10 cellular contexts compared by ENCODE assay signal in the genomic region with DNA sequence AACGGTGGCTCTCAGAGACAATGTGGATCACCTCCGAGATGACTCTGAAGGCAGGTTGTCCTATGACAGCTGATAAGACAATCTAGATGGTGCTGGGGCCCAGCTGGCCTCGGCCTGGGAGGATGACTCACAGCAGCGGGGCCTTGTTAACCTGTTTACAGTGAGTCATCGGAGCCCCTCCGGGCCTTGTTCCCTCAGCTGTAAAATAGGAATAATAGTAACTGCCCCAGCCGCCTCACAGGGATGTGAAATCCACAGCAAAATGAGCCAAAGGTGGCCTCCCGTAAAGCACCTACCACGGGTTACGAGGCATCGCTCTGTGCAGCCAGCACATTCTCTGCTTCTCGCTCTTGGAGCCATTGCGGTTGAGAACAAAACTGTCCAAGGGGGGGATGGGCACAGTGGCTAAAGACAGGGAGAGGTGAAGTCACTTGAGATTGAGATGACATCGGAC.
DNase-seq lines count a peak whose midpoint lies in the region; ATAC-seq and TF ChIP-seq lines count a peak whose summit lies in the region.
"Had no signal": no experiment of that assay in that cellular context is flagged by ENCODE, and none has a peak within 500 bp of the region (broad histone marks: within the 10 kb centered on the region; RNA-seq: fewer than 3 reads in every experiment).

No MANE protein-coding gene starts in this region.

- H3K27me3 Mint-ChIP-seq in activated T-helper 17 cell treated with anti-CD3 and anti-CD28 coated beads, Interleukin-2, amount 50 U/mL, for 72 hours, result peaks cover 15% of the 10 kb centered on the region

- no peak overlapping the region for H3K4me3 Mint-ChIP-seq in activated T-helper 17 cell treated with anti-CD3 and anti-CD28 coated beads, Interleukin-2, amount 50 U/mL, for 72 hours
- H3K4me3 Mint-ChIP-seq: activated B cell treated with CpG ODN at 0.5 μM for 24 hours had no signal

- H3K9me3 Mint-ChIP-seq in activated T-helper 17 cell treated with anti-CD3 and anti-CD28 coated beads, Interleukin-2, amount 50 U/mL, for 72 hours, result no peaks in the 10 kb centered on the region
- H3K9me3 Mint-ChIP-seq: activated B cell treated with CpG ODN at 0.5 μM for 24 hours had no signal

- TF ChIP-seq CTCF in left lung (IDR thresholded peaks at IDR 0.05), result no peak

- no peak overlapping the region for H3K9ac ChIP-seq in HUES48 (ENCODE audit: low read depth, low read length)

- H3K4me1 ChIP-seq in HUES48 (ENCODE audit: control insufficient read depth, insufficient read depth, low read length) (peaks cover 3% of the 10 kb centered on the region; the same call in 1 of the 2 replicates), left lung (no peaks in the 10 kb centered on the region)

- H3K9me3 ChIP-seq in HUES48 (ENCODE audit: control insufficient read depth, insufficient read depth, low read length), result no peaks in the 10 kb centered on the region
- H3K9me3 ChIP-seq in left lung, result no peaks in the 10 kb centered on the region

- peak; percentile 83 for DNase-seq in COLO668 (lab: John Stamatoyannopoulos, UW; ENCODE audit: unreplicated experiment)
- peak; percentile 25 for DNase-seq in T1000 (lab: John Stamatoyannopoulos, UW)
- DNase-seq in islet precursor cell, result peak; percentile 98
- no peak for DNase-seq in COR-L47 (lab: John Stamatoyannopoulos, UW)
- DNase-seq in left lung, result no peak
- DNase-seq: activated B cell treated with CpG ODN at 0.5 μM for 24 hours; stimulated activated CD4-positive, alpha-beta T cell treated with anti-CD3 and anti-CD28 coated beads, Interleukin-2, amount 100 ng/mL, for 24 hours had no signal

- no peaks in the 10 kb centered on the region for H3K36me3 Mint-ChIP-seq in activated T-helper 17 cell treated with anti-CD3 and anti-CD28 coated beads, Interleukin-2, amount 50 U/mL, for 72 hours (ENCODE audit: low read depth)

- no peaks in the 10 kb centered on the region for H3K4me1 Mint-ChIP-seq in activated T-helper 17 cell treated with anti-CD3 and anti-CD28 coated beads, Interleukin-2, amount 50 U/mL, for 72 hours
- H3K4me1 Mint-ChIP-seq: activated B cell treated with CpG ODN at 0.5 μM for 24 hours had no signal

- ATAC-seq in HG03354 (IDR thresholded peaks at IDR 0.05; ENCODE audit: poor library complexity, severe bottlenecking, unreplicated experiment) (no peak), left lung (no peak)
- ATAC-seq in activated T-helper 17 cell treated with anti-CD3 and anti-CD28 coated beads, Interleukin-2, amount 50 U/mL, for 72 hours (replicated peaks), result no peak

- no peak overlapping the region for H3K4me3 ChIP-seq in HUES48 (ENCODE audit: low read depth, low read length)
- H3K4me3 ChIP-seq in left lung, result no peak overlapping the region

- H3K27ac ChIP-seq in HUES48 (ENCODE audit: low read depth, low read length), result peak overlapping the region; percentile 69
- H3K27ac ChIP-seq in left lung, result no peak overlapping the region

- H3K36me3 ChIP-seq in HUES48 (ENCODE audit: control insufficient read depth, insufficient read depth, low read length) (no peaks in the 10 kb centered on the region), left lung (no peaks in the 10 kb centered on the region)

- no peak overlapping the region for H3K27ac Mint-ChIP-seq in activated T-helper 17 cell treated with anti-CD3 and anti-CD28 coated beads, Interleukin-2, amount 50 U/mL, for 72 hours
- H3K27ac Mint-ChIP-seq: activated B cell treated with CpG ODN at 0.5 μM for 24 hours had no signal

- H3K27me3 ChIP-seq in HUES48 (ENCODE audit: control insufficient read depth, insufficient read depth, low read length) (no peaks in the 10 kb centered on the region), left lung (peaks cover 0 to 18% of the 10 kb centered on the region in 2 donors)

- intact Hi-C loops in left lung (cut with DNase I), result no loop called here

Comparison
In these comparisons a context has a peak if more than half of its experiments do, and no peak if none do; other contexts are left out.
1. DNase-seq: peak in COLO668 (single experiment), T1000 (single experiment) and islet precursor cell (single experiment); none in COR-L47 (single experiment) and left lung (0 of 2).